ENCODE assay signal across 8 cellular contexts in genomic region chr3:36993326-36994283, GRCh38. TPM values are rescaled to one million over a fixed set of nuclear protein-coding genes. Genes with fewer than 3 reads are reported as not detected.
A peak's percentile ranks its signal among the peaks of the same experiment; 100 is the strongest.
DNase-seq lines count a peak whose midpoint lies in the region; ATAC-seq, FAIRE-seq and TF ChIP-seq lines count a peak whose summit lies in the region.

Gene MLH1, plus strand, starts transcription at chr3:36993518. Its CDS starts 30 bp downstream, at chr3:36993548.

- H3K79me2 ChIP-seq in hepatocyte: peaks cover 67% of the 10 kb centered on the region

- DNase-seq in GM12892 (ENCODE audit: insufficient read length): peak; percentile 56
- DNase-seq in RPMI7951 (ENCODE audit: low read depth): peak; percentile 100
- DNase-seq in ascending aorta (ENCODE audit: low spot score in 2 of 2): peak; percentile 100
- peak; percentile 96 for DNase-seq in hepatocyte (ENCODE audit: low spot score)
- peak; percentile 97 for DNase-seq in sigmoid colon
- no peak for DNase-seq in DMS 273 treated with DMSO at 0.1 percent for 48 hours (lab: John Stamatoyannopoulos, UW)
- no peak for DNase-seq in amygdala (lab: John Stamatoyannopoulos, UW)

- peaks cover 17 to 40% of the 10 kb centered on the region in 2 donors for H3K4me1 ChIP-seq in ascending aorta
- H3K4me1 ChIP-seq in hepatocyte (ENCODE audit: insufficient read depth): peaks cover 27% of the 10 kb centered on the region
- H3K4me1 ChIP-seq in sigmoid colon: peaks cover 0 to 46% (median 44%) of the 10 kb centered on the region in 4 donors

- H3K4me2 ChIP-seq in hepatocyte: peak within 1 kb of the TSS; percentile 87

- H3K27ac ChIP-seq in ascending aorta: peak within 1 kb of the TSS; percentile 99
- peak within 1 kb of the TSS; percentile 94 for H3K27ac ChIP-seq in hepatocyte
- H3K27ac ChIP-seq in sigmoid colon: peak within 1 kb of the TSS; percentile 96 to 98 (median 97)

- ATAC-seq in HG02763 (IDR thresholded peaks at IDR 0.05; ENCODE audit: unreplicated experiment): peak; percentile 90

- TF ChIP-seq CTCF in ascending aorta (IDR thresholded peaks at IDR 0.05) (no peak), hepatocyte (IDR thresholded peaks at IDR 0.05; ENCODE audit: poor library complexity) (no peak), sigmoid colon (IDR thresholded peaks at IDR 0.05) (no peak)

- peak within 1 kb of the TSS; percentile 31 for H2AFZ ChIP-seq in hepatocyte

- H3K36me3 ChIP-seq in ascending aorta (peaks cover 25 to 29% of the 10 kb centered on the region in 2 donors), hepatocyte (replicated peaks; ENCODE audit: insufficient read depth, low read depth) (no peaks in the 10 kb centered on the region), sigmoid colon (peaks cover 0 to 32% (median 10%) of the 10 kb centered on the region in 4 donors)

- WGBS in hepatocyte (ENCODE audit: low lambda C conversion rate, missing lambda C conversion rate): 3% methylated on average over 47 of the region's 47 CpGs
- WGBS in sigmoid colon, 2 donors: 1% methylated on average over 47 of the region's 47 CpGs

- H4K20me1 ChIP-seq in hepatocyte (ENCODE audit: insufficient read depth, poor library complexity, severe bottlenecking): peaks cover 32% of the 10 kb centered on the region

- H3K4me3 ChIP-seq in ascending aorta (peak within 1 kb of the TSS; percentile 70 to 81), hepatocyte (peak within 1 kb of the TSS; percentile 21), sigmoid colon (peak within 1 kb of the TSS; percentile 62 to 68 (median 64))

- H3K27me3 ChIP-seq in ascending aorta (no peaks in the 10 kb centered on the region), hepatocyte (no peaks in the 10 kb centered on the region), sigmoid colon (no peaks in the 10 kb centered on the region)

- H3K9me2 ChIP-seq in hepatocyte (replicated peaks; ENCODE audit: insufficient read depth): no peaks in the 10 kb centered on the region

- peak; percentile 94 for TF ChIP-seq POLR2A in GM12892 (IDR thresholded peaks at IDR 0.05; ENCODE audit: low read depth, low read length)
- peak; percentile 57 to 67 for TF ChIP-seq POLR2A in sigmoid colon (IDR thresholded peaks at IDR 0.05)

- TF ChIP-seq EP300 in sigmoid colon (IDR thresholded peaks at IDR 0.05): peak in 1 of 4 donors; percentile 2

- no peaks in the 10 kb centered on the region for H3K9me3 ChIP-seq in ascending aorta
- H3K9me3 ChIP-seq in hepatocyte (ENCODE audit: low read depth): no peaks in the 10 kb centered on the region
- no peaks in the 10 kb centered on the region for H3K9me3 ChIP-seq in sigmoid colon

- peak; percentile 100 for FAIRE-seq in GM12892 (lab: Jason Lieb, UNC)

- intact Hi-C loops in ascending aorta (cut with DNase I) (loop anchor here (1.0 to 10.0 kb wide), 4 partner anchors 59 to 1141 kb away; partner anchors contain the start of genes ACAA1 and MYD88), sigmoid colon (cut with DNase I) (loop anchor here (2.0 kb wide), 1 partner anchor 219 kb away; no protein-coding TSS in a partner anchor)

RNA-seq across cellular contexts. Expression of gene MLH1, which starts in this region (rescaled TPM):
- 45.7 TPM for polyA plus RNA-seq in GM12892 (2012; ENCODE audit: missing spikeins)
- 74.1 and 85.8 TPM in 2 replicates for total RNA-seq in RPMI7951 (2014; rRNA removed; shearing (Covaris generic))
- total RNA-seq in ascending aorta (18.0 TPM), hepatocyte (34.5 and 37.7 TPM in 2 replicates), sigmoid colon (10 to 100 TPM; 27.2 to 60.3 (median 36.5) TPM)
- polyA plus RNA-seq in hepatocyte (20.6 and 28.1 TPM in 2 replicates), sigmoid colon (10 to 100 TPM in 2 of 3 donors, 1 to 10 TPM in 1; 9.0 to 20.8 (median 14.3) TPM)

Comparison
In these comparisons a context has a peak if more than half of its experiments do, and no peak if none do; other contexts are left out.
1. DNase-seq: peak in GM12892 (single experiment), RPMI7951 (single experiment), ascending aorta (2 of 2), hepatocyte (single experiment) and sigmoid colon (single experiment); none in DMS 273 treated with DMSO at 0.1 percent for 48 hours (single experiment) and amygdala (0 of 56).
2. H3K4me3 ChIP-seq: peak in every context shown above with its lines; median percentile 76 in ascending aorta; 64 in sigmoid colon; 21 in hepatocyte.
3. Peak in every context shown above with its lines, with median percentiles within 50 percentile points of each other: H3K27ac ChIP-seq.